9 cellular contexts compared by ENCODE assay signal in genomic region chr22:30308518-30309230, GRCh38. TPM values are rescaled to one million over a fixed set of nuclear protein-coding genes. Genes with fewer than 3 reads are reported as not detected.
A peak's percentile ranks its signal among the peaks of the same experiment; 100 is the strongest.
DNase-seq lines count a peak whose midpoint lies in the region; ATAC-seq, FAIRE-seq and TF ChIP-seq lines count a peak whose summit lies in the region.
"Had no signal": no experiment of that assay in that cellular context is flagged by ENCODE, and none has a peak within 500 bp of the region (broad histone marks: within the 10 kb centered on the region; RNA-seq: fewer than 3 reads in every experiment).

No MANE protein-coding gene starts in this region.

- no peak overlapping the region for H3K27ac ChIP-seq in K562 (ENCODE audit: extremely low read depth, low read depth, low read length)

- no TSS peak for BruUV-seq in K562 (replicated peaks; lab: Mats Ljungman, UMichigan)

- no peak overlapping the region for H3K4me2 ChIP-seq in K562 (ENCODE audit: insufficient read depth, low read length)

- CTCF ChIA-PET in K562 (lab: Yijun Ruan, JAX; ENCODE audit: low intra/inter-chr PET ratio) = interaction anchor here (0.6 kb wide), 1 partner anchor 202 kb away, joined by 3 read pairs; no protein-coding TSS in a partner anchor

- DNase-seq in GM18507 (ENCODE audit: extremely low spot score, insufficient read length, low read depth) (no peak), K562 (ENCODE audit: extremely low read depth in 1 of 4, low spot score in 3 of 4) (peak in 1 of 4 experiments; percentile 20), renal cortical epithelial cell (ENCODE audit: low read depth) (peak; percentile 75), retina (no peak), NCI-H2196 treated with DMSO at 0.1 percent for 48 hours (lab: John Stamatoyannopoulos, UW; ENCODE audit: unreplicated experiment) (no peak)

- H3K9ac ChIP-seq in K562 (ENCODE audit: insufficient read depth in 1 of 2, low read depth in 2 of 2, low read length in 2 of 2) = no peak overlapping the region; a peak in 1 of 4 replicates

- H3K79me2 ChIP-seq in K562 (ENCODE audit: control insufficient read depth, insufficient read depth, low read length) = peaks cover 10% of the 10 kb centered on the region

- POLR2A ChIA-PET in K562 (lab: Yijun Ruan, JAX) = interaction anchor here (0.5 to 0.6 kb wide), 2 partner anchors 19 to 103 kb away, joined by 3 read pairs; no protein-coding TSS in a partner anchor

- H3K4me1 ChIP-seq in K562 (replicated peaks in 1 of 2; ENCODE audit: control insufficient read depth in 2 of 2, insufficient read depth in 2 of 2, low read length in 2 of 2) = peaks cover 5 to 44% of the 10 kb centered on the region in 2 experiments; a peak in 4 of 5 replicates

- 58% methylated on average over 5 of the region's 5 CpGs for WGBS in K562 (ENCODE audit: insufficient coverage, low coverage, missing lambda C conversion rate)

- no peaks in the 10 kb centered on the region; the same call in 1 of the 2 replicates for H4K20me1 ChIP-seq in K562 (replicated peaks; ENCODE audit: control insufficient read depth, insufficient read depth, low read length)

- H3K9me1 ChIP-seq in K562 (ENCODE audit: control insufficient read depth, insufficient read depth, low read length) = no peaks in the 10 kb centered on the region

- TF ChIP-seq CTCF in K562 (IDR thresholded peaks at IDR 0.05 in 2 of 3, conservative IDR thresholded peaks at IDR 0.05 in 1 of 3; ENCODE audit: insufficient read depth in 2 of 3, low read depth in 1 of 3, low read length in 3 of 3) = no peak

- H3K27me3 ChIP-seq in K562 (ENCODE audit: control insufficient read depth in 2 of 2, insufficient read depth in 2 of 2, low read length in 2 of 2) = no peaks in the 10 kb centered on the region

- ATAC-seq in HG03354 (IDR thresholded peaks at IDR 0.05; ENCODE audit: poor library complexity, severe bottlenecking, unreplicated experiment) = peak; percentile 47
- ATAC-seq in K562 = no peak
- no peak for ATAC-seq in GM18858 (IDR thresholded peaks at IDR 0.05; ENCODE audit: unreplicated experiment)
- no peak for ATAC-seq in GM18502 (IDR thresholded peaks at IDR 0.05; ENCODE audit: poor library complexity, unreplicated experiment)

- in situ Hi-C loops in K562 (cut with MboI) = no loop called here

- TF ChIP-seq EP300 in K562 (IDR thresholded peaks at IDR 0.05; ENCODE audit: low read length) = no peak

- H2AFZ ChIP-seq in K562 (ENCODE audit: low read depth, low read length) = no peak overlapping the region

- H3K4me3 ChIP-seq in K562 = no peak overlapping the region

- no peak for TF ChIP-seq RAD21 in K562 (CRISPR knock-in tag; conservative IDR thresholded peaks at IDR 0.05 in 1 of 2, IDR thresholded peaks at IDR 0.05 in 1 of 2)

- TF ChIP-seq POLR2A in K562 (conservative IDR thresholded peaks at IDR 0.05) = no peak

- peak; percentile 90 for FAIRE-seq in GM18507 (lab: Jason Lieb, UNC)
- peak; percentile 23 for FAIRE-seq in K562 (lab: Jason Lieb, UNC)

- intact Hi-C loops in K562 (cut with micrococcal nuclease) = no loop called here

- peaks cover 5% of the 10 kb centered on the region; the same call in 1 of the 3 replicates for H3K36me3 ChIP-seq in K562 (ENCODE audit: control insufficient read depth, insufficient read depth, low read length)

- no peaks in the 10 kb centered on the region for H3K9me3 ChIP-seq in K562 (replicated peaks; ENCODE audit: control insufficient read depth, insufficient read depth, low read depth, low read length)

RNA-seq across cellular contexts. Expression of gene TBC1D10A, which starts 18.1 kb away (rescaled TPM):
- total RNA-seq in K562 (2011; cell fraction: chromatin; rRNA removed; ENCODE audit: low replicate concordance) = 11.9 and 35.0 TPM in 2 replicates
- 24.2 and 26.7 TPM in 2 replicates for total RNA-seq in K562 (2011; cell fraction: nucleolus; rRNA removed)
- 15.3 and 17.6 TPM in 2 replicates for total RNA-seq in K562 (2011; cell fraction: nucleoplasm; rRNA removed)
- 7.5 and 7.8 TPM in 2 replicates for total RNA-seq in K562 (2014; rRNA removed)
- 2.0 and 2.3 TPM in 2 replicates for total RNA-seq in K562 (2014; rRNA removed; fragmentation: Illumina TruSeq; extraction: Trizol)
- total RNA-seq in K562 (2015; rRNA removed; fragmentation: Illumina TruSeq; extraction: Trizol) = 4.6 and 5.0 TPM in 2 replicates
- total RNA-seq in K562 (2021) = 9.8 and 10.4 TPM in 2 replicates
- polyA plus RNA-seq in K562 (2011; rRNA removed) = 6.0 and 8.2 TPM in 2 replicates
- 7.5 and 14.2 TPM in 2 replicates for polyA plus RNA-seq in K562 (2011; cell fraction: cytosol; rRNA removed)
- 19.8 and 29.9 TPM in 2 replicates for polyA plus RNA-seq in K562 (2011; cell fraction: nucleus; rRNA removed)
- polyA plus RNA-seq in K562 (2012) = 5.9 and 11.4 TPM in 2 replicates
- polyA plus RNA-seq in K562 (2014; fragmentation: Illumina TruSeq; extraction: Trizol) = 4.3 and 6.2 TPM in 2 replicates
- polyA plus RNA-seq in K562 (2014; fragmentation: Nextera tagmentation; extraction: Ambion mirVana) = under 1 TPM; 0.13 to 0.18 TPM
- 5.8 and 7.9 TPM in 2 replicates for polyA plus RNA-seq in K562 (2014; rRNA removed)
- polyA minus RNA-seq in K562 (2011; rRNA and poly(A)+ RNA removed) = 4.2 and 5.3 TPM in 2 replicates
- 5.8 and 6.6 TPM in 2 replicates for polyA minus RNA-seq in K562 (2011; cell fraction: cytosol; rRNA and poly(A)+ RNA removed)
- polyA minus RNA-seq in K562 (2011; cell fraction: nucleus; rRNA and poly(A)+ RNA removed) = 7.9 and 9.3 TPM in 2 replicates
- 21.4 and 23.6 TPM in 2 replicates for total RNA-seq in renal cortical epithelial cell

RNA-seq across cellular contexts. Expression of gene CASTOR1, which starts 19.4 kb away (rescaled TPM):
- 2.1 and 7.3 TPM in 2 replicates for total RNA-seq in K562 (2011; cell fraction: chromatin; rRNA removed; ENCODE audit: low replicate concordance)
- 5.5 and 6.8 TPM in 2 replicates for total RNA-seq in K562 (2011; cell fraction: nucleolus; rRNA removed)
- 2.4 and 4.0 TPM in 2 replicates for total RNA-seq in K562 (2011; cell fraction: nucleoplasm; rRNA removed)
- total RNA-seq in K562 (2014; rRNA removed) = 1.2 and 1.3 TPM in 2 replicates
- total RNA-seq in K562 (2014; rRNA removed; fragmentation: Illumina TruSeq; extraction: Trizol) = 0.47 TPM in 1 of 2 replicates, not detected in the other
- 0.72 and 1.1 TPM in 2 replicates for total RNA-seq in K562 (2015; rRNA removed; fragmentation: Illumina TruSeq; extraction: Trizol)
- total RNA-seq in K562 (2021) = 2.6 and 3.1 TPM in 2 replicates
- 2.5 and 3.2 TPM in 2 replicates for polyA plus RNA-seq in K562 (2011; rRNA removed)
- polyA plus RNA-seq in K562 (2011; cell fraction: cytosol; rRNA removed) = 3.5 and 7.9 TPM in 2 replicates
- 10.1 and 12.6 TPM in 2 replicates for polyA plus RNA-seq in K562 (2011; cell fraction: nucleus; rRNA removed)
- 2.1 and 2.2 TPM in 2 replicates for polyA plus RNA-seq in K562 (2012)
- polyA plus RNA-seq in K562 (2014; fragmentation: Illumina TruSeq; extraction: Trizol) = 0.96 and 0.98 TPM in 2 replicates
- polyA plus RNA-seq in K562 (2014; fragmentation: Nextera tagmentation; extraction: Ambion mirVana) = under 1 TPM; 0.35 to 0.56 TPM
- 1.3 and 1.9 TPM in 2 replicates for polyA plus RNA-seq in K562 (2014; rRNA removed)
- polyA minus RNA-seq in K562 (2011; rRNA and poly(A)+ RNA removed) = 0.49 and 0.90 TPM in 2 replicates
- polyA minus RNA-seq in K562 (2011; cell fraction: cytosol; rRNA and poly(A)+ RNA removed) = 2.3 TPM in 1 of 2 replicates, not detected in the other
- polyA minus RNA-seq in K562 (2011; cell fraction: nucleus; rRNA and poly(A)+ RNA removed) = 2.6 and 4.6 TPM in 2 replicates
- total RNA-seq in renal cortical epithelial cell = 9.8 and 13.0 TPM in 2 replicates

RNA-seq across cellular contexts. Expression of gene OSM, which starts 42.0 kb away (rescaled TPM):
- total RNA-seq in K562 (2011; cell fraction: chromatin; rRNA removed; ENCODE audit: low replicate concordance) = 1.8 and 2.3 TPM in 2 replicates
- 1.0 and 1.2 TPM in 2 replicates for total RNA-seq in K562 (2011; cell fraction: nucleolus; rRNA removed)
- 0.73 and 1.8 TPM in 2 replicates for total RNA-seq in K562 (2011; cell fraction: nucleoplasm; rRNA removed)
- total RNA-seq in K562 (2014; rRNA removed) (not detected in 2 replicates), K562 (2014; rRNA removed; fragmentation: Illumina TruSeq; extraction: Trizol) (not detected in 2 replicates), K562 (2015; rRNA removed; fragmentation: Illumina TruSeq; extraction: Trizol) (not detected in 2 replicates), K562 (2021) (not detected in 2 replicates), renal cortical epithelial cell (not detected in 2 replicates)
- polyA plus RNA-seq in K562 (2011; rRNA removed) (0.08 and 0.22 TPM in 2 replicates), K562 (2014; fragmentation: Illumina TruSeq; extraction: Trizol) (not detected in 2 replicates), K562 (2014; fragmentation: Nextera tagmentation; extraction: Ambion mirVana) (not detected), K562 (2014; rRNA removed) (not detected in 2 replicates)
- polyA plus RNA-seq in K562 (2011; cell fraction: cytosol; rRNA removed) = 0.04 and 0.06 TPM in 2 replicates
- polyA plus RNA-seq in K562 (2011; cell fraction: nucleus; rRNA removed) = 0.24 and 1.6 TPM in 2 replicates
- not detected in 2 replicates for polyA plus RNA-seq in K562 (2012)
- polyA minus RNA-seq in K562 (2011; rRNA and poly(A)+ RNA removed) = not detected in 2 replicates
- not detected in 2 replicates for polyA minus RNA-seq in K562 (2011; cell fraction: cytosol; rRNA and poly(A)+ RNA removed)
- polyA minus RNA-seq in K562 (2011; cell fraction: nucleus; rRNA and poly(A)+ RNA removed) = 0.13 TPM in 1 of 2 replicates, not detected in the other
- total RNA-seq: lung microvascular endothelial cell had no signal

RNA-seq across cellular contexts. Expression of gene SF3A1, which starts 48.0 kb away (rescaled TPM):
- total RNA-seq in K562 (2011; cell fraction: chromatin; rRNA removed; ENCODE audit: low replicate concordance) = 97.8 and 155 TPM in 2 replicates
- total RNA-seq in K562 (2011; cell fraction: nucleolus; rRNA removed) = 57.5 and 59.2 TPM in 2 replicates
- total RNA-seq in K562 (2011; cell fraction: nucleoplasm; rRNA removed) = 64.3 and 68.5 TPM in 2 replicates
- total RNA-seq in K562 (2014; rRNA removed) = 53.7 and 89.0 TPM in 2 replicates
- total RNA-seq in K562 (2014; rRNA removed; fragmentation: Illumina TruSeq; extraction: Trizol) = 12.3 and 12.8 TPM in 2 replicates
- total RNA-seq in K562 (2015; rRNA removed; fragmentation: Illumina TruSeq; extraction: Trizol) = 13.0 and 21.3 TPM in 2 replicates
- 223 and 228 TPM in 2 replicates for total RNA-seq in K562 (2021)
- 8.6 and 29.3 TPM in 2 replicates for polyA plus RNA-seq in K562 (2011; rRNA removed)
- polyA plus RNA-seq in K562 (2011; cell fraction: cytosol; rRNA removed) = 13.3 and 16.5 TPM in 2 replicates
- polyA plus RNA-seq in K562 (2011; cell fraction: nucleus; rRNA removed) = 39.0 and 54.0 TPM in 2 replicates
- polyA plus RNA-seq in K562 (2012) = 151 and 159 TPM in 2 replicates
- polyA plus RNA-seq in K562 (2014; fragmentation: Illumina TruSeq; extraction: Trizol) = 113 and 116 TPM in 2 replicates
- 1 to 10 TPM; 6.7 to 8.2 TPM for polyA plus RNA-seq in K562 (2014; fragmentation: Nextera tagmentation; extraction: Ambion mirVana)
- polyA plus RNA-seq in K562 (2014; rRNA removed) = 29.4 and 38.3 TPM in 2 replicates
- polyA minus RNA-seq in K562 (2011; rRNA and poly(A)+ RNA removed) = 25.9 and 43.8 TPM in 2 replicates
- 99.3 and 217 TPM in 2 replicates for polyA minus RNA-seq in K562 (2011; cell fraction: cytosol; rRNA and poly(A)+ RNA removed)
- polyA minus RNA-seq in K562 (2011; cell fraction: nucleus; rRNA and poly(A)+ RNA removed) = 39.0 and 40.8 TPM in 2 replicates
- 9.6 and 42.1 TPM in 2 replicates for total RNA-seq in renal cortical epithelial cell

RNA-seq across cellular contexts. Expression of gene CCDC157, which starts 48.1 kb away (rescaled TPM):
- 1.1 and 2.6 TPM in 2 replicates for total RNA-seq in K562 (2011; cell fraction: chromatin; rRNA removed; ENCODE audit: low replicate concordance)
- 2.2 and 2.4 TPM in 2 replicates for total RNA-seq in K562 (2011; cell fraction: nucleolus; rRNA removed)
- 1.3 and 1.4 TPM in 2 replicates for total RNA-seq in K562 (2011; cell fraction: nucleoplasm; rRNA removed)
- 1.00 and 1.0 TPM in 2 replicates for total RNA-seq in K562 (2014; rRNA removed)
- 0.18 and 0.22 TPM in 2 replicates for total RNA-seq in K562 (2014; rRNA removed; fragmentation: Illumina TruSeq; extraction: Trizol)
- total RNA-seq in K562 (2015; rRNA removed; fragmentation: Illumina TruSeq; extraction: Trizol) = 0.34 and 0.47 TPM in 2 replicates
- total RNA-seq in K562 (2021) = 0.80 and 0.85 TPM in 2 replicates
- 1.3 and 1.4 TPM in 2 replicates for polyA plus RNA-seq in K562 (2011; rRNA removed)
- polyA plus RNA-seq in K562 (2011; cell fraction: cytosol; rRNA removed) = 2.2 and 3.5 TPM in 2 replicates
- polyA plus RNA-seq in K562 (2011; cell fraction: nucleus; rRNA removed) = 1.9 and 3.3 TPM in 2 replicates
- 0.96 and 1.1 TPM in 2 replicates for polyA plus RNA-seq in K562 (2012)
- 0.68 and 0.94 TPM in 2 replicates for polyA plus RNA-seq in K562 (2014; fragmentation: Illumina TruSeq; extraction: Trizol)
- under 1 TPM; 0.04 to 0.18 TPM for polyA plus RNA-seq in K562 (2014; fragmentation: Nextera tagmentation; extraction: Ambion mirVana)
- 0.85 and 0.95 TPM in 2 replicates for polyA plus RNA-seq in K562 (2014; rRNA removed)
- 0.33 and 0.46 TPM in 2 replicates for polyA minus RNA-seq in K562 (2011; rRNA and poly(A)+ RNA removed)
- polyA minus RNA-seq in K562 (2011; cell fraction: cytosol; rRNA and poly(A)+ RNA removed) = not detected in 2 replicates
- 0.67 and 1.8 TPM in 2 replicates for polyA minus RNA-seq in K562 (2011; cell fraction: nucleus; rRNA and poly(A)+ RNA removed)
- 2.6 and 12.1 TPM in 2 replicates for total RNA-seq in renal cortical epithelial cell
